Comparison of ENCODE assay signal across 27 cellular contexts in the genomic region with DNA sequence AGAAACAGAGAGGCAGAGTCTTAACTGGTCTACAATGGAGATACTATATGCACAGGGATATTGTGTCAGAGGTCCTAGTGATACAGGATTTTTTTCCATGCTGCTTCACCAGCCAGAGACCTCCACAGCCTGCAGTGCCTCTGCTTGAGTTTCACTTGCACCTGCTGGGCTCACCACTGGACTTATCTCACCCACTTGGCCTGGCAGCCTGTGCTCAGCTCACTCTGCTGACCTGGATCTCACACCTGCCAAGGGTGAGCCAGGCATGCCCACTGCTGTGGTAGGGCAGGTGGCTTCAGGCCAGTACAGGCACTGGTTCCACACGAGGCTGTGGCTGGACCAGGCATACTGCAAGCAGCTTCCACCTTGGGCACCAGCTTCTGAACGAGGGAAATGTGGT. TPM values are rescaled to one million over a fixed set of nuclear protein-coding genes. Genes with fewer than 3 reads are reported as not detected.
"Had no signal": no experiment of that assay in that cellular context is flagged by ENCODE, and none has a peak within 500 bp of the region (broad histone marks: within the 10 kb centered on the region; RNA-seq: fewer than 3 reads in every experiment).

No MANE protein-coding gene starts in this region.

- H3K9me3 Mint-ChIP-seq: activated naive CD4-positive, alpha-beta T cell treated with anti-CD3 and anti-CD28 coated beads for 36 hours; activated T-cell treated with anti-CD3 and anti-CD28 coated beads, Interleukin-2, amount 50 U/mL, for 24 hours; activated T-helper 1 cell treated with anti-CD3 and anti-CD28 coated beads, Interleukin-12 subunit alpha, Interleukin-12 subunit beta, Interleukin-2, Interleukin-4 antibody, amounts not matched to agents 30 ng/mL and 10 ng/mL and 1 ng/mL, durations not matched to agents 14 hours and 24 hours and 36 hours had no signal

- FAIRE-seq: astrocyte had no signal

- H3K27ac ChIP-seq: PC-9 had no signal

- H3K4me3 Mint-ChIP-seq: activated CD8-positive, alpha-beta T cell treated with anti-CD3 and anti-CD28 coated beads, Interleukin-2, amount 10 ng/mL, durations not matched to agents 7 days and 5 days; activated naive CD4-positive, alpha-beta T cell treated with anti-CD3 and anti-CD28 coated beads for 36 hours; activated naive CD8-positive, alpha-beta T cell; activated T-cell treated with anti-CD3 and anti-CD28 coated beads, Interleukin-2, amount 50 U/mL, for 24 hours; activated T-helper 1 cell treated with anti-CD3 and anti-CD28 coated beads, Interleukin-12 subunit alpha, Interleukin-12 subunit beta, Interleukin-2, Interleukin-4 antibody, amounts not matched to agents 30 ng/mL and 10 ng/mL and 1 ng/mL, durations not matched to agents 14 hours and 24 hours and 36 hours; T-helper 17 cell; WTC11 had no signal

- DNase-seq: activated CD4-positive, alpha-beta T cell treated with anti-CD3 and anti-CD28 coated beads for 48 hours; activated CD4-positive, alpha-beta T cell treated with anti-CD3 and anti-CD28 coated beads, Interleukin-2, amount 50 U/mL, for 4 hours; activated CD4-positive, CD25-positive, alpha-beta regulatory T cell treated with anti-CD3 and anti-CD28 coated beads, Interleukin-2, amount 50 U/mL, for 72 hours; activated CD8-positive, alpha-beta T cell treated with anti-CD3 and anti-CD28 coated beads, Interleukin-2, amount 10 ng/mL, durations not matched to agents 7 days and 5 days; activated effector memory CD4-positive, alpha-beta T cell treated with anti-CD3 and anti-CD28 coated beads, Interleukin-2, amount 50 U/mL, for 16 hours; activated naive CD4-positive, alpha-beta T cell treated with anti-CD3 and anti-CD28 coated beads for 36 hours; activated T-cell treated with anti-CD3 and anti-CD28 coated beads, Interleukin-2, amount 50 U/mL, for 24 hours; amygdala; cerebellar nuclear complex; KG1; NCI-H1092; NCI-H1417; NCI-H1930; NCI-H2171; NCI-H226; NCI-H69; PC-9; SHP77 treated with DMSO at 0.1 percent for 48 hours; T-helper 17 cell; T-helper 9 cell had no signal

- H3K4me3 ChIP-seq: PC-9 had no signal

- ATAC-seq: activated CD8-positive, alpha-beta T cell treated with anti-CD3 and anti-CD28 coated beads, Interleukin-2, amount 10 ng/mL, durations not matched to agents 7 days and 5 days; T-helper 17 cell; WTC11 had no signal

- H3K36me3 Mint-ChIP-seq: activated naive CD8-positive, alpha-beta T cell; WTC11 had no signal

- H3K4me1 Mint-ChIP-seq: T-helper 17 cell had no signal

- H3K27ac Mint-ChIP-seq: activated CD8-positive, alpha-beta T cell treated with anti-CD3 and anti-CD28 coated beads, Interleukin-2, amount 10 ng/mL, durations not matched to agents 7 days and 5 days; activated naive CD4-positive, alpha-beta T cell treated with anti-CD3 and anti-CD28 coated beads for 36 hours; activated naive CD8-positive, alpha-beta T cell; activated T-cell treated with anti-CD3 and anti-CD28 coated beads, Interleukin-2, amount 50 U/mL, for 24 hours; activated T-helper 1 cell treated with anti-CD3 and anti-CD28 coated beads, Interleukin-12 subunit alpha, Interleukin-12 subunit beta, Interleukin-2, Interleukin-4 antibody, amounts not matched to agents 30 ng/mL and 10 ng/mL and 1 ng/mL, durations not matched to agents 14 hours and 24 hours and 36 hours; T-helper 17 cell; WTC11 had no signal

RNA-seq across cellular contexts. Expression of a gene that starts 36.6 kb away (rescaled TPM):
- total RNA-seq: activated CD8-positive, alpha-beta T cell treated with anti-CD3 and anti-CD28 coated beads, Interleukin-2, amount 10 ng/mL, durations not matched to agents 7 days and 5 days; activated naive CD4-positive, alpha-beta T cell treated with anti-CD3 and anti-CD28 coated beads for 36 hours; activated T-helper 1 cell treated with anti-CD3 and anti-CD28 coated beads, Interleukin-12 subunit alpha, Interleukin-12 subunit beta, Interleukin-2, Interleukin-4 antibody, amounts not matched to agents 30 ng/mL and 10 ng/mL and 1 ng/mL, durations not matched to agents 14 hours and 24 hours and 36 hours; astrocyte; cardiac septum; M059J; NCI-H460; PC-9; T-helper 17 cell; WTC11 had no signal
